9 cellular contexts compared by ENCODE assay signal in genomic region chr3:107690522-107691138, GRCh38.
A peak's percentile ranks its signal among the peaks of the same experiment; 100 is the strongest.
DNase-seq lines count a peak whose midpoint lies in the region; ATAC-seq and TF ChIP-seq lines count a peak whose summit lies in the region.
"Had no signal": no experiment of that assay in that cellular context is flagged by ENCODE, and none has a peak within 500 bp of the region (broad histone marks: within the 10 kb centered on the region; RNA-seq: fewer than 3 reads in every experiment).

No MANE protein-coding gene starts in this region.

- peak; percentile 53 to 64 for TF ChIP-seq CTCF in brain (conservative IDR thresholded peaks at IDR 0.05)
- TF ChIP-seq CTCF in uterus (IDR thresholded peaks at IDR 0.05) = peak; percentile 31 to 59 (median 44)

- no peaks in the 10 kb centered on the region for H3K9me3 Mint-ChIP-seq in activated CD8-positive, alpha-beta memory T cell treated with anti-CD3 and anti-CD28 coated beads, Interleukin-2, amount 10 ng/mL, durations not matched to agents 7 days and 5 days (ENCODE audit: low read depth)
- H3K9me3 Mint-ChIP-seq in brain = no peaks in the 10 kb centered on the region
- H3K9me3 Mint-ChIP-seq: dendritic cell treated with granulocyte-macrophage colony-stimulating factor and Interleukin-4, amounts not matched to agents 40 ng/mL and 50 ng/mL, for 4 days had no signal

- H3K27ac ChIP-seq in uterus = no peak overlapping the region

- CTCF ChIA-PET in activated CD8-positive, alpha-beta memory T cell treated with anti-CD3 and anti-CD28 coated beads, Interleukin-2, amount 10 ng/mL, durations not matched to agents 7 days and 5 days (lab: Charles Lee) = interaction anchor here (0.9 to 2.8 kb wide), 11 partner anchors 8 to 236 kb away, joined by 3 to 15 read pairs (median 5); no protein-coding TSS in a partner anchor

- H3K36me3 ChIP-seq in uterus = no peaks in the 10 kb centered on the region

- no peaks in the 10 kb centered on the region for H3K9me3 ChIP-seq in uterus

- H3K27me3 Mint-ChIP-seq in activated CD8-positive, alpha-beta memory T cell treated with anti-CD3 and anti-CD28 coated beads, Interleukin-2, amount 10 ng/mL, durations not matched to agents 7 days and 5 days = no peaks in the 10 kb centered on the region
- H3K27me3 Mint-ChIP-seq in brain = no peaks in the 10 kb centered on the region
- H3K27me3 Mint-ChIP-seq: dendritic cell treated with granulocyte-macrophage colony-stimulating factor and Interleukin-4, amounts not matched to agents 40 ng/mL and 50 ng/mL, for 4 days had no signal

- no peak overlapping the region for H3K4me3 ChIP-seq in uterus

- peak; percentile 23 for ATAC-seq in activated CD8-positive, alpha-beta memory T cell treated with anti-CD3 and anti-CD28 coated beads, Interleukin-2, amount 10 ng/mL, durations not matched to agents 7 days and 5 days
- ATAC-seq in HG03066 (IDR thresholded peaks at IDR 0.05; ENCODE audit: low read depth, unreplicated experiment) (peak; percentile 66), GM21381 (IDR thresholded peaks at IDR 0.05; ENCODE audit: unreplicated experiment) (no peak)

- H3K27ac Mint-ChIP-seq in activated CD8-positive, alpha-beta memory T cell treated with anti-CD3 and anti-CD28 coated beads, Interleukin-2, amount 10 ng/mL, durations not matched to agents 7 days and 5 days = no peak overlapping the region
- H3K27ac Mint-ChIP-seq in brain = peak overlapping the region in 1 of 5 experiments; percentile 76
- H3K27ac Mint-ChIP-seq: dendritic cell treated with granulocyte-macrophage colony-stimulating factor and Interleukin-4, amounts not matched to agents 40 ng/mL and 50 ng/mL, for 4 days had no signal

- H3K36me3 Mint-ChIP-seq in activated CD8-positive, alpha-beta memory T cell treated with anti-CD3 and anti-CD28 coated beads, Interleukin-2, amount 10 ng/mL, durations not matched to agents 7 days and 5 days = peaks cover 1% of the 10 kb centered on the region
- H3K36me3 Mint-ChIP-seq in brain = no peaks in the 10 kb centered on the region

- DNase-seq in activated CD8-positive, alpha-beta memory T cell treated with anti-CD3 and anti-CD28 coated beads, Interleukin-2, amount 10 ng/mL, durations not matched to agents 7 days and 5 days = no peak
- DNase-seq in activated CD8-positive, alpha-beta memory T cell treated with anti-CD3 and anti-CD28 coated beads for 24 hours = no peak
- DNase-seq in NCI-H460 (ENCODE audit: extremely low read depth, low read depth) (peak; percentile 19), kidney tubule cell (ENCODE audit: low spot score) (peak; percentile 61), uterus (no peak)

- no peak for TF ChIP-seq POLR2A in uterus (IDR thresholded peaks at IDR 0.05)

- no peaks in the 10 kb centered on the region for H3K4me1 Mint-ChIP-seq in activated CD8-positive, alpha-beta memory T cell treated with anti-CD3 and anti-CD28 coated beads, Interleukin-2, amount 10 ng/mL, durations not matched to agents 7 days and 5 days
- H3K4me1 Mint-ChIP-seq in brain = peaks cover 22% of the 10 kb centered on the region

- no peaks in the 10 kb centered on the region for H3K27me3 ChIP-seq in uterus

- no peaks in the 10 kb centered on the region for H3K4me1 ChIP-seq in uterus

- intact Hi-C loops in uterus (cut with DNase I; ENCODE audit: low total_unique reads) = no loop called here

- H3K4me3 Mint-ChIP-seq in activated CD8-positive, alpha-beta memory T cell treated with anti-CD3 and anti-CD28 coated beads, Interleukin-2, amount 10 ng/mL, durations not matched to agents 7 days and 5 days = no peak overlapping the region
- H3K4me3 Mint-ChIP-seq in brain = no peak overlapping the region
- H3K4me3 Mint-ChIP-seq: dendritic cell treated with granulocyte-macrophage colony-stimulating factor and Interleukin-4, amounts not matched to agents 40 ng/mL and 50 ng/mL, for 4 days had no signal

Comparison
In these comparisons a context has a peak if more than half of its experiments do, and no peak if none do; other contexts are left out.
1. DNase-seq: peak in NCI-H460 (single experiment) and kidney tubule cell (single experiment); none in activated CD8-positive, alpha-beta memory T cell treated with anti-CD3 and anti-CD28 coated beads, Interleukin-2, amount 10 ng/mL, durations not matched to agents 7 days and 5 days (single experiment), activated CD8-positive, alpha-beta memory T cell treated with anti-CD3 and anti-CD28 coated beads for 24 hours (single experiment) and uterus (0 of 2).